In the genomic region with DNA sequence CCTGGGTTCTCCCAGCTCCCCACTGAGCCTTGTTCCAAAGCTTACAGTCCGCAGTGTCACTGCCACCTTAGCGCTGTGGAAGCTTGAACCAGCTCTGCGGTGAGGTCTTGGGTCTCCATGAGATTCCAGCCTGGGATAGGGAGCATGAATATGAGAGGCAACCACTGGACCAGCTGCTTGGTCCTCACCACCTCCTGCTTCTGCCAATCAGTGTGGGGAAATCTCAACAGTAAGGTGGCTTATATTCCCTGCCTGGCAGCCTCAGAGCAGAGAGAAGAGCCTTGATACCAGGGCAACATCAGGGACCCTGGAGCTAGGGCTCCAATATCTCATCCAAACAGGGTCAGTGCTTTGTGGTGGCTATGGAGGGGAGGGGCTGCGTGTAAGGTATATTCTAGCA, we compare ENCODE assay signal across 8 cellular contexts. TPM values are rescaled to one million over a fixed set of nuclear protein-coding genes. Genes with fewer than 3 reads are reported as not detected.
DNase-seq lines count a peak whose midpoint lies in the region; ATAC-seq lines count a peak whose summit lies in the region.

No MANE protein-coding gene starts in this region.

- peak overlapping the region; percentile 75 for H3K4me3 ChIP-seq in iPS-15b (ENCODE audit: low read depth, low read length)

- no peaks in the 10 kb centered on the region for H3K9me3 ChIP-seq in iPS-15b (ENCODE audit: control insufficient read depth, insufficient read depth, low read length)

- no peaks in the 10 kb centered on the region for H3K36me3 ChIP-seq in iPS-15b (ENCODE audit: control insufficient read depth, insufficient read depth, low read length)

- peak overlapping the region; percentile 28 for H3K27ac ChIP-seq in substantia nigra (ENCODE audit: low read depth, low read length, poor library complexity, severe bottlenecking)

- peaks cover 44% of the 10 kb centered on the region for H3K36me3 Mint-ChIP-seq in activated CD4-positive, alpha-beta T cell treated with anti-CD3 and anti-CD28 coated beads, Interleukin-2, amount 10 ng/mL, durations not matched to agents 7 days and 5 days (ENCODE audit: low read depth)
- peaks cover 42% of the 10 kb centered on the region for H3K36me3 Mint-ChIP-seq in activated T-helper 1 cell treated with anti-CD3 and anti-CD28 coated beads, Interleukin-12 subunit alpha, Interleukin-12 subunit beta, Interleukin-2, Interleukin-4 antibody, amounts not matched to agents 30 ng/mL and 10 ng/mL and 1 ng/mL, durations not matched to agents 14 hours and 24 hours and 36 hours (ENCODE audit: low read depth)

- peaks cover 9% of the 10 kb centered on the region for H3K4me1 ChIP-seq in iPS-15b (ENCODE audit: control insufficient read depth, insufficient read depth, low read length)

- H3K9ac ChIP-seq in iPS-15b (ENCODE audit: low read depth, low read length): no peak overlapping the region

- H3K4me3 Mint-ChIP-seq in activated CD4-positive, alpha-beta T cell treated with anti-CD3 and anti-CD28 coated beads, Interleukin-2, amount 10 ng/mL, durations not matched to agents 7 days and 5 days: peak overlapping the region; percentile 87
- peak overlapping the region; percentile 97 for H3K4me3 Mint-ChIP-seq in activated T-helper 1 cell treated with anti-CD3 and anti-CD28 coated beads, Interleukin-12 subunit alpha, Interleukin-12 subunit beta, Interleukin-2, Interleukin-4 antibody, amounts not matched to agents 30 ng/mL and 10 ng/mL and 1 ng/mL, durations not matched to agents 14 hours and 24 hours and 36 hours

- no peaks in the 10 kb centered on the region for H3K27me3 Mint-ChIP-seq in activated CD4-positive, alpha-beta T cell treated with anti-CD3 and anti-CD28 coated beads, Interleukin-2, amount 10 ng/mL, durations not matched to agents 7 days and 5 days
- no peaks in the 10 kb centered on the region for H3K27me3 Mint-ChIP-seq in activated T-helper 1 cell treated with anti-CD3 and anti-CD28 coated beads, Interleukin-12 subunit alpha, Interleukin-12 subunit beta, Interleukin-2, Interleukin-4 antibody, amounts not matched to agents 30 ng/mL and 10 ng/mL and 1 ng/mL, durations not matched to agents 14 hours and 24 hours and 36 hours (ENCODE audit: insufficient read depth)

- POLR2A ChIA-PET in activated CD4-positive, alpha-beta T cell treated with anti-CD3 and anti-CD28 coated beads, Interleukin-2, amount 10 ng/mL, durations not matched to agents 7 days and 5 days (lab: Charles Lee): interaction anchor here (0.5 to 1.0 kb wide), 3 partner anchors 23 to 127 kb away, joined by 3 to 4 read pairs (median 3); no protein-coding TSS in a partner anchor

- no peaks in the 10 kb centered on the region for H3K9me3 Mint-ChIP-seq in activated CD4-positive, alpha-beta T cell treated with anti-CD3 and anti-CD28 coated beads, Interleukin-2, amount 10 ng/mL, durations not matched to agents 7 days and 5 days
- H3K9me3 Mint-ChIP-seq in activated T-helper 1 cell treated with anti-CD3 and anti-CD28 coated beads, Interleukin-12 subunit alpha, Interleukin-12 subunit beta, Interleukin-2, Interleukin-4 antibody, amounts not matched to agents 30 ng/mL and 10 ng/mL and 1 ng/mL, durations not matched to agents 14 hours and 24 hours and 36 hours: no peaks in the 10 kb centered on the region

- H3K27me3 ChIP-seq in iPS-15b (ENCODE audit: control insufficient read depth, insufficient read depth, low read length): peaks cover 46% of the 10 kb centered on the region

- intact Hi-C loops in activated T-helper 1 cell treated with anti-CD3 and anti-CD28 coated beads, Interleukin-12 subunit alpha, Interleukin-12 subunit beta, Interleukin-2, Interleukin-4 antibody, amounts not matched to agents 30 ng/mL and 10 ng/mL and 1 ng/mL, durations not matched to agents 14 hours and 24 hours and 36 hours (cut with micrococcal nuclease): loop anchor here (1.0 to 10.0 kb wide), 5 partner anchors 14 to 1285 kb away; no protein-coding TSS in a partner anchor

- peaks cover 53% of the 10 kb centered on the region for H3K4me1 Mint-ChIP-seq in activated CD4-positive, alpha-beta T cell treated with anti-CD3 and anti-CD28 coated beads, Interleukin-2, amount 10 ng/mL, durations not matched to agents 7 days and 5 days
- H3K4me1 Mint-ChIP-seq in activated T-helper 1 cell treated with anti-CD3 and anti-CD28 coated beads, Interleukin-12 subunit alpha, Interleukin-12 subunit beta, Interleukin-2, Interleukin-4 antibody, amounts not matched to agents 30 ng/mL and 10 ng/mL and 1 ng/mL, durations not matched to agents 14 hours and 24 hours and 36 hours (ENCODE audit: low read depth): peaks cover 58% of the 10 kb centered on the region

- no peak for DNase-seq in activated CD4-positive, alpha-beta T cell treated with anti-CD3 and anti-CD28 coated beads, Interleukin-2, amount 10 ng/mL, durations not matched to agents 7 days and 5 days
- DNase-seq in activated CD4-positive, alpha-beta T cell treated with anti-CD3 and anti-CD28 coated beads, Interleukin-2, amount 50 U/mL, for 1 hour: no peak
- no peak for DNase-seq in activated T-helper 1 cell treated with anti-CD3 and anti-CD28 coated beads, Interleukin-12 subunit alpha, Interleukin-12 subunit beta, Interleukin-2, Interleukin-4 antibody, amounts not matched to agents 30 ng/mL and 10 ng/mL and 1 ng/mL, durations not matched to agents 14 hours and 24 hours and 36 hours (ENCODE audit: low spot score)
- no peak for DNase-seq in substantia nigra (lab: John Stamatoyannopoulos, UW)
- DNase-seq in NK-92 treated with Interleukin-12 subunit alpha and Interleukin-12 subunit beta, amount 100 ng/mL, for 24 hours (lab: John Stamatoyannopoulos, UW): no peak

- no peak for ATAC-seq in HG02840 (IDR thresholded peaks at IDR 0.05; ENCODE audit: low FRiP score, unreplicated experiment)
- ATAC-seq in HG03159 (IDR thresholded peaks at IDR 0.05; ENCODE audit: unreplicated experiment): no peak

- CTCF ChIA-PET in activated CD4-positive, alpha-beta T cell treated with anti-CD3 and anti-CD28 coated beads, Interleukin-2, amount 10 ng/mL, durations not matched to agents 7 days and 5 days (lab: Charles Lee): interaction anchor here (1.1 to 3.1 kb wide), 12 partner anchors 11 to 489 kb away, joined by 3 to 15 read pairs (median 4); no protein-coding TSS in a partner anchor

- H3K27ac Mint-ChIP-seq in activated CD4-positive, alpha-beta T cell treated with anti-CD3 and anti-CD28 coated beads, Interleukin-2, amount 10 ng/mL, durations not matched to agents 7 days and 5 days: peak overlapping the region; percentile 94
- H3K27ac Mint-ChIP-seq in activated T-helper 1 cell treated with anti-CD3 and anti-CD28 coated beads, Interleukin-12 subunit alpha, Interleukin-12 subunit beta, Interleukin-2, Interleukin-4 antibody, amounts not matched to agents 30 ng/mL and 10 ng/mL and 1 ng/mL, durations not matched to agents 14 hours and 24 hours and 36 hours: peak overlapping the region; percentile 93

RNA-seq across cellular contexts. Expression of a gene that starts 0.9 kb away (rescaled TPM):
- 100 to 1,000 TPM; 518 to 534 TPM for total RNA-seq in activated CD4-positive, alpha-beta T cell treated with anti-CD3 and anti-CD28 coated beads, Interleukin-2, amount 10 ng/mL, durations not matched to agents 7 days and 5 days
- total RNA-seq in activated T-helper 1 cell treated with anti-CD3 and anti-CD28 coated beads, Interleukin-12 subunit alpha, Interleukin-12 subunit beta, Interleukin-2, Interleukin-4 antibody, amounts not matched to agents 30 ng/mL and 10 ng/mL and 1 ng/mL, durations not matched to agents 14 hours and 24 hours and 36 hours: 547 and 550 TPM in 2 replicates
